ENCODE assay signal across 8 cellular contexts in the genomic region with DNA sequence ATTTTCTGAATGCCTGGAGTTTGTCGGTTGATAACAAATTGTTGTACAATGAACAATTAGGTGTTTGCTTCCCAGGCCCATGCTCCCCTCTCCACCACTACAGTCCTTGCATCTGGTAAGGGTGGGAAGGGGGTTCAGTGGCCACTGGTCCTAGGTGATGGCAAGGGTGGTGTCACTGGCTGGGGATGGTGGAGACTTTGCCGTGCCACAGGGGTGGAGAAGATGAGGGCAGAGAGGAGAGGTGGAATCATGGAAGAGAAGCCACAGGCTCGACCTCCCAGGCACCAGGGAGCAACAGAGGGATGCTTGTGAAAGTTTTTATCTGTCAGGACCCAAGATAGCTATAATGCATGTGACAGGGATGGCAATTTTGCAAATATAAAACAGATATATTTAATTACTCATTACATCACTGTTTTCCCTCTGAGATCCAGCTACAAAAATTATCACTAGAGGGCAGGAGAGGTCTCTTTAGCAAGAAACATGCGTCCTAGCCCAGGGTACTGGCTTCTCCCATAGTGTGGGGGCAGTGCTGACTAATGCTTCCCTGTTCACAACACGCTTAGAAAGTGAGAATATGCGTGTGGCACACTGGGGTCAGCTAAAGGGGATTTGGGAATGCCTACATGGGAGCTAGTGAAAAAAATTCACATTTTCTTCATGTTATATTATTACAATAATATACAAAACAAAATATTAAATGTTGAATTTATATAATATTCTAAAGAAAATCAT. TPM values are rescaled to one million over a fixed set of nuclear protein-coding genes. Genes with fewer than 3 reads are reported as not detected.
DNase-seq lines count a peak whose midpoint lies in the region; ATAC-seq and TF ChIP-seq lines count a peak whose summit lies in the region.

No MANE protein-coding gene starts in this region.

- peak overlapping the region; percentile 64 for H3K9ac ChIP-seq in adipocyte (ENCODE audit: low read length)

- H3K27ac ChIP-seq in ACC112 (ENCODE audit: low read depth, low read length): peak overlapping the region; percentile 64
- peak overlapping the region; percentile 76 for H3K27ac ChIP-seq in RWPE2 (ENCODE audit: poor library complexity, severe bottlenecking)
- H3K27ac ChIP-seq in left ventricle myocardium inferior (replicated peaks): no peak overlapping the region

- ATAC-seq in GM18498 (IDR thresholded peaks at IDR 0.05; ENCODE audit: unreplicated experiment): peak; percentile 76
- peak; percentile 78 for ATAC-seq in RWPE2 (ENCODE audit: low read depth)
- no peak for ATAC-seq in HG03039 (IDR thresholded peaks at IDR 0.05; ENCODE audit: unreplicated experiment)

- peaks cover 30% of the 10 kb centered on the region for H3K4me1 ChIP-seq in ACC112 (ENCODE audit: control insufficient read depth, insufficient read depth, low read length, unreplicated experiment)
- peaks cover 19% of the 10 kb centered on the region for H3K4me1 ChIP-seq in RWPE2 (ENCODE audit: insufficient read depth, poor library complexity, severe bottlenecking)
- H3K4me1 ChIP-seq in adipocyte (ENCODE audit: control insufficient read depth, insufficient read depth, low read length): peaks cover 37% of the 10 kb centered on the region
- H3K4me1 ChIP-seq in left ventricle myocardium inferior: peaks cover 18% of the 10 kb centered on the region

- H2AFZ ChIP-seq in ACC112 (ENCODE audit: low read length, unreplicated experiment): no peak overlapping the region

- H3K27me3 ChIP-seq in ACC112 (ENCODE audit: insufficient read depth, low read length) (no peaks in the 10 kb centered on the region), RWPE2 (ENCODE audit: insufficient read depth, poor library complexity, severe bottlenecking) (no peaks in the 10 kb centered on the region), adipocyte (replicated peaks; ENCODE audit: control insufficient read depth, insufficient read depth, low read length) (no peaks in the 10 kb centered on the region), left ventricle myocardium inferior (ENCODE audit: low read depth) (no peaks in the 10 kb centered on the region)

- no peaks in the 10 kb centered on the region for H3K79me2 ChIP-seq in ACC112 (ENCODE audit: control insufficient read depth, insufficient read depth, low read length, unreplicated experiment)

- intact Hi-C loops in left ventricle myocardium inferior (cut with micrococcal nuclease): loop anchor here (5.0 kb wide), 1 partner anchor 331 kb away; no protein-coding TSS in a partner anchor

- DNase-seq in MV-4-11 (lab: John Stamatoyannopoulos, UW): peak; percentile 84
- DNase-seq in RWPE2 (ENCODE audit: low spot score): peak; percentile 80
- DNase-seq in adipocyte (ENCODE audit: low read depth): peak; percentile 97
- DNase-seq in left ventricle myocardium inferior: peak; percentile 49
- DNase-seq in pulmonary artery endothelial cell (ENCODE audit: low read depth, low spot score): peak; percentile 73

- TF ChIP-seq CTCF in RWPE2 (IDR thresholded peaks at IDR 0.05; ENCODE audit: poor library complexity, severe bottlenecking) (peak; percentile 91), left ventricle myocardium inferior (IDR thresholded peaks at IDR 0.05; ENCODE audit: borderline replicate concordance) (peak; percentile 81)

- H3K9me3 ChIP-seq in RWPE2 (ENCODE audit: severe bottlenecking) (no peaks in the 10 kb centered on the region), adipocyte (ENCODE audit: control insufficient read depth, low read length) (no peaks in the 10 kb centered on the region), left ventricle myocardium inferior (replicated peaks) (no peaks in the 10 kb centered on the region)

- H3K36me3 ChIP-seq in ACC112 (ENCODE audit: insufficient read depth, low read length): no peaks in the 10 kb centered on the region
- H3K36me3 ChIP-seq in RWPE2 (ENCODE audit: low read depth): no peaks in the 10 kb centered on the region
- H3K36me3 ChIP-seq in adipocyte (ENCODE audit: control insufficient read depth, insufficient read depth, low read length, severe bottlenecking): peaks cover 4% of the 10 kb centered on the region
- H3K36me3 ChIP-seq in left ventricle myocardium inferior: no peaks in the 10 kb centered on the region

- H3K4me3 ChIP-seq in ACC112 (ENCODE audit: low read depth, low read length) (no peak overlapping the region), RWPE2 (ENCODE audit: severe bottlenecking) (no peak overlapping the region), adipocyte (ENCODE audit: low read length) (no peak overlapping the region), left ventricle myocardium inferior (no peak overlapping the region)

RNA-seq across cellular contexts. Expression of a gene that starts 49.0 kb away (rescaled TPM):
- total RNA-seq in left ventricle myocardium inferior: 3.4 TPM
- 0.66 and 3.4 TPM in 2 replicates for total RNA-seq in pulmonary artery endothelial cell
